ENCODE assay signal across 20 cellular contexts in the genomic region with DNA sequence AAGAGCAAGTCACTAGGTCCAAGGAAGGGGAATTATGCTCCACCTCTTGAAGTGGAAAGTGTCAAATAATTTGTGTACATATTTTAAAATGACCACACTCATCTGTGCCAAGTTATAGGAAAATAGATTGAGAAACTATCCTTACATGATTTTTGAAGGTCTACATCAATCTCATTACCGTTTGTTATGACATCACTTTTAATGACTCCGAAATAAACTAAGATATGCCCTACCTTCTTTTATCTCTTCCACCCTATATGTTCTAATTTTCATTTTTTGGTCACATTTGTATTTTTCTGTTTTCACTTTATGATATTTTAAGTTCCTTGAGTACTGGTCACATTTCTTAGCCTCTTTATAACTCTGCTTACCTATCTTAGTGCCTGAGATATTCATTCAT. TPM values are rescaled to one million over a fixed set of nuclear protein-coding genes. Genes with fewer than 3 reads are reported as not detected.
DNase-seq lines count a peak whose midpoint lies in the region; ATAC-seq and TF ChIP-seq lines count a peak whose summit lies in the region.
"Had no signal": no experiment of that assay in that cellular context is flagged by ENCODE, and none has a peak within 500 bp of the region (broad histone marks: within the 10 kb centered on the region; RNA-seq: fewer than 3 reads in every experiment).

No MANE protein-coding gene starts in this region.

- H3K4me3 ChIP-seq in esophagus (ENCODE audit: low read depth in 1 of 2, low read length in 2 of 2), result no peak overlapping the region
- H3K4me3 ChIP-seq: BLaER1 treated with 17β-estradiol and CSF1 and Interleukin-3, amounts not matched to agents 10 nM and 100 nM; prostate gland; SJCRH30; transverse colon had no signal

- H3K36me3 Mint-ChIP-seq in Calu3 (ENCODE audit: insufficient read depth, unreplicated experiment), result peaks cover 37% of the 10 kb centered on the region
- peaks cover 4% of the 10 kb centered on the region for H3K36me3 Mint-ChIP-seq in progenitor cell of endocrine pancreas (ENCODE audit: insufficient read depth)
- H3K36me3 Mint-ChIP-seq in osteocyte (ENCODE audit: unreplicated experiment), result peaks cover 2% of the 10 kb centered on the region

- WGBS in esophagus, 2 donors, result 88 to 99% methylated on average over 2 of the region's 2 CpGs

- no peaks in the 10 kb centered on the region for H3K27me3 ChIP-seq in esophagus (ENCODE audit: control insufficient read depth in 1 of 2, insufficient read depth in 2 of 2, low read length in 2 of 2)
- H3K27me3 ChIP-seq: BLaER1 treated with 17β-estradiol and CSF1 and Interleukin-3, amounts not matched to agents 10 nM and 100 nM; SJCRH30; transverse colon had no signal

- H3K27ac ChIP-seq in RWPE1 (peak overlapping the region; percentile 66), esophagus (ENCODE audit: low read depth in 2 of 2, low read length in 1 of 2) (peak overlapping the region; percentile 66 to 80)
- H3K27ac ChIP-seq: BLaER1 treated with 17β-estradiol and CSF1 and Interleukin-3, amounts not matched to agents 10 nM and 100 nM; prostate gland; SJCRH30; transverse colon had no signal

- DNase-seq in Calu3 (no peak), RWPE1 (ENCODE audit: low spot score) (no peak), progenitor cell of endocrine pancreas (ENCODE audit: low spot score, unreplicated experiment) (no peak), GM10248 (ENCODE audit: extremely low spot score) (no peak), osteocyte (ENCODE audit: extremely low spot score, unreplicated experiment) (no peak)
- DNase-seq: activated B cell treated with CpG ODN at 0.5 μM for 24 hours; activated CD4-positive, alpha-beta T cell treated with anti-CD3 and anti-CD28 coated beads, Interleukin-2, amount 50 U/mL, for 4 hours; activated CD8-positive, alpha-beta memory T cell treated with anti-CD3 and anti-CD28 coated beads, Interleukin-2, amount 50 U/mL, for 48 hours; activated naive CD4-positive, alpha-beta T cell treated with anti-CD3 and anti-CD28 coated beads, Interleukin-2, amount 10 ng/mL, durations not matched to agents 7 days and 5 days; effector memory CD4-positive, alpha-beta T cell; NCI-H1105; NCI-H1930; NCI-H526; SJCRH30 had no signal

- H3K27ac Mint-ChIP-seq in Calu3 (ENCODE audit: unreplicated experiment) (peak overlapping the region; percentile 69), progenitor cell of endocrine pancreas (peak overlapping the region; percentile 21), osteocyte (ENCODE audit: unreplicated experiment) (no peak overlapping the region)
- H3K27ac Mint-ChIP-seq: activated B cell treated with CpG ODN at 0.5 μM for 24 hours; activated naive CD4-positive, alpha-beta T cell treated with anti-CD3 and anti-CD28 coated beads, Interleukin-2, amount 10 ng/mL, durations not matched to agents 7 days and 5 days; memory B cell had no signal

- H3K4me1 ChIP-seq in esophagus (ENCODE audit: control insufficient read depth in 2 of 2, insufficient read depth in 2 of 2, low read length in 1 of 2), result no peaks in the 10 kb centered on the region

- intact Hi-C loops in Calu3 (cut with micrococcal nuclease; ENCODE audit: unreplicated experiment), result loop anchor here (10.0 kb wide), 1 partner anchor 149 kb away; a partner anchor contains a TSS

- H3K4me1 Mint-ChIP-seq in Calu3 (ENCODE audit: low read depth, unreplicated experiment) (peaks cover 30% of the 10 kb centered on the region), progenitor cell of endocrine pancreas (ENCODE audit: low read depth) (peaks cover 33% of the 10 kb centered on the region), osteocyte (ENCODE audit: unreplicated experiment) (peaks cover 25% of the 10 kb centered on the region)

- no peak for TF ChIP-seq CTCF in Calu3 (IDR thresholded peaks at IDR 0.05; ENCODE audit: unreplicated experiment)
- no peak for TF ChIP-seq CTCF in RWPE1 (conservative IDR thresholded peaks at IDR 0.05; ENCODE audit: low read depth)
- no peak for TF ChIP-seq CTCF in progenitor cell of endocrine pancreas (IDR thresholded peaks at IDR 0.05; ENCODE audit: unreplicated experiment)
- no peak for TF ChIP-seq CTCF in GM10248 (IDR thresholded peaks at IDR 0.05; ENCODE audit: control extremely low read depth, extremely low read depth, low read depth, missing control alignments)
- TF ChIP-seq CTCF in osteocyte (IDR thresholded peaks at IDR 0.05), result no peak

- H3K9me3 Mint-ChIP-seq in Calu3 (ENCODE audit: low read depth, unreplicated experiment) (peaks cover 2% of the 10 kb centered on the region), progenitor cell of endocrine pancreas (ENCODE audit: low read depth) (peaks cover 4% of the 10 kb centered on the region), osteocyte (ENCODE audit: unreplicated experiment) (no peaks in the 10 kb centered on the region)
- H3K9me3 Mint-ChIP-seq: activated B cell treated with CpG ODN at 0.5 μM for 24 hours; activated naive CD4-positive, alpha-beta T cell treated with anti-CD3 and anti-CD28 coated beads, Interleukin-2, amount 10 ng/mL, durations not matched to agents 7 days and 5 days; memory B cell had no signal

- no TSS peak for BruUV-seq in Calu3 (replicated peaks; lab: Mats Ljungman, UMichigan)

- H3K27me3 Mint-ChIP-seq in Calu3 (ENCODE audit: unreplicated experiment) (no peaks in the 10 kb centered on the region), progenitor cell of endocrine pancreas (no peaks in the 10 kb centered on the region), osteocyte (ENCODE audit: unreplicated experiment) (no peaks in the 10 kb centered on the region)
- H3K27me3 Mint-ChIP-seq: memory B cell had no signal

- POLR2A ChIA-PET in RWPE1 (lab: Yijun Ruan, JAX; ENCODE audit: low non-redundant PET), result no interaction called here
- POLR2A ChIA-PET in GM10248 (lab: Yijun Ruan, JAX), result no interaction called here

- H3K4me3 Mint-ChIP-seq in Calu3 (ENCODE audit: low read depth, unreplicated experiment) (no peak overlapping the region), progenitor cell of endocrine pancreas (ENCODE audit: low read depth) (no peak overlapping the region), osteocyte (ENCODE audit: unreplicated experiment) (no peak overlapping the region)
- H3K4me3 Mint-ChIP-seq: activated B cell treated with CpG ODN at 0.5 μM for 24 hours; activated naive CD4-positive, alpha-beta T cell treated with anti-CD3 and anti-CD28 coated beads, Interleukin-2, amount 10 ng/mL, durations not matched to agents 7 days and 5 days; memory B cell had no signal

- CTCF ChIA-PET in Calu3 (lab: Charles Lee), result no interaction called here
- CTCF ChIA-PET in RWPE1 (lab: Yijun Ruan, JAX), result no interaction called here
- CTCF ChIA-PET in GM10248 (lab: Yijun Ruan, JAX), result interaction anchor here (1.4 to 1.6 kb wide), 2 partner anchors 8 to 149 kb away, joined by 3 to 4 read pairs; a partner anchor contains a TSS

- H3K36me3 ChIP-seq in esophagus (ENCODE audit: control insufficient read depth in 2 of 2, insufficient read depth in 2 of 2, low read length in 1 of 2), result no peaks in the 10 kb centered on the region
- H3K36me3 ChIP-seq: prostate gland, transverse colon had no signal

- no peaks in the 10 kb centered on the region for H3K9me3 ChIP-seq in esophagus (ENCODE audit: control insufficient read depth in 2 of 2, insufficient read depth in 1 of 2, low read depth in 1 of 2, low read length in 1 of 2)
- H3K9me3 ChIP-seq: BLaER1 treated with 17β-estradiol and CSF1 and Interleukin-3, amounts not matched to agents 10 nM and 100 nM; prostate gland; SJCRH30; transverse colon had no signal

- ATAC-seq in GM21529 (IDR thresholded peaks at IDR 0.05; ENCODE audit: unreplicated experiment), result no peak

RNA-seq across cellular contexts. Expression of a gene that starts 3.3 kb away (rescaled TPM):
- total RNA-seq in Calu3 (2022) (104 TPM in 2 replicates), progenitor cell of endocrine pancreas (113 and 119 TPM in 2 replicates), osteocyte (69.4 and 79.8 TPM in 2 replicates)
- polyA plus RNA-seq in esophagus, result 100 to 1,000 TPM in 1 of 2 donors, 10 to 100 TPM in 1; 77.5 to 110 TPM

RNA-seq across cellular contexts. Expression of a gene that starts 8.3 kb away (rescaled TPM):
- 117 and 129 TPM in 2 replicates for total RNA-seq in Calu3 (2022)
- 100 to 1,000 TPM; 157 to 592 TPM for polyA plus RNA-seq in esophagus
- total RNA-seq in progenitor cell of endocrine pancreas, result 46.9 and 51.0 TPM in 2 replicates
- 38.5 and 38.9 TPM in 2 replicates for total RNA-seq in osteocyte

RNA-seq across cellular contexts. Expression of a gene that starts 26.3 kb away (rescaled TPM):
- total RNA-seq in Calu3 (2022), result 13.1 and 13.6 TPM in 2 replicates
- polyA plus RNA-seq in esophagus, result 1 to 10 TPM; 3.2 to 6.0 TPM
- total RNA-seq in progenitor cell of endocrine pancreas, result 12.1 and 13.6 TPM in 2 replicates
- 14.5 and 16.8 TPM in 2 replicates for total RNA-seq in osteocyte
